Comparison of ENCODE assay signal across 8 cellular contexts in genomic region chr3:187165144-187165543, GRCh38. TPM values are rescaled to one million over a fixed set of nuclear protein-coding genes. Genes with fewer than 3 reads are reported as not detected.
DNase-seq lines count a peak whose midpoint lies in the region; ATAC-seq, FAIRE-seq and TF ChIP-seq lines count a peak whose summit lies in the region.

No MANE protein-coding gene starts in this region.

- no peak overlapping the region for H2AK5ac ChIP-seq in H1 (ENCODE audit: low read depth, low read length)

- peaks cover 3 to 13% (median 7%) of the 10 kb centered on the region in 4 experiments; a peak in 6 of 7 replicates for H3K4me1 ChIP-seq in H1 (replicated peaks in 1 of 4; ENCODE audit: control insufficient read depth in 3 of 4, insufficient read depth in 4 of 4, low read length in 3 of 4)
- H3K4me1 ChIP-seq in vagina = peaks cover 6% of the 10 kb centered on the region

- TF ChIP-seq CTCF in AG09319 (IDR thresholded peaks at IDR 0.05; ENCODE audit: low read depth, low read length) = peak; percentile 62
- peak; percentile 55 for TF ChIP-seq CTCF in GM13977 (IDR thresholded peaks at IDR 0.05; ENCODE audit: extremely low read depth, insufficient read depth, missing control alignments)
- TF ChIP-seq CTCF in H1 (IDR thresholded peaks at IDR 0.05; ENCODE audit: control extremely low read depth in 1 of 3, insufficient read depth in 1 of 3, low read depth in 1 of 3, low read length in 3 of 3) = peak in 2 of 3 experiments; percentile 46 to 64; a peak in 2 of 4 replicates
- TF ChIP-seq CTCF in vagina (IDR thresholded peaks at IDR 0.05) = peak; percentile 56 to 62 (median 58)

- H3K9me3 ChIP-seq in H1 (ENCODE audit: insufficient read depth in 2 of 2, low read depth in 1 of 2, low read length in 1 of 2) = no peaks in the 10 kb centered on the region
- no peaks in the 10 kb centered on the region for H3K9me3 ChIP-seq in vagina

- no peaks in the 10 kb centered on the region for H3K23me2 ChIP-seq in H1 (ENCODE audit: low read depth, low read length)

- no peak overlapping the region for H3K56ac ChIP-seq in H1 (replicated peaks; ENCODE audit: insufficient read length, low read depth, low read length)

- H2BK12ac ChIP-seq in H1 (ENCODE audit: low read depth, low read length) = no peak overlapping the region

- TF ChIP-seq RAD21 in H1 (IDR thresholded peaks at IDR 0.05 in 1 of 2, conservative IDR thresholded peaks at IDR 0.05 in 1 of 2; ENCODE audit: low read depth in 2 of 2, low read length in 2 of 2) = peak; percentile 46 to 49

- CTCF ChIA-PET in H1 (lab: Charles Lee; ENCODE audit: partially characterized antibody) = interaction anchor here (0.6 to 4.1 kb wide), 68 partner anchors 8 to 1588 kb away, joined by 3 to 56 read pairs (median 4); partner anchors contain the start of genes RPL39L and RTP1

- no peak overlapping the region for H2BK20ac ChIP-seq in H1 (ENCODE audit: low read length)

- intact Hi-C loops in vagina (cut with DNase I) = loop anchor here (10.0 kb wide), 1 partner anchor 320 kb away; the partner anchor contains the start of gene ADIPOQ

- TF ChIP-seq EP300 in H1 (IDR thresholded peaks at IDR 0.05; ENCODE audit: borderline replicate concordance in 1 of 2, low read depth in 2 of 2, low read length in 2 of 2) = no peak

- DNase-seq in AG09319 (ENCODE audit: extremely low read depth, low read depth) = no peak
- peak; percentile 49 for DNase-seq in GM13977 (ENCODE audit: low spot score)
- DNase-seq in NCI-H2081 treated with DMSO at 0.1 percent for 48 hours (lab: John Stamatoyannopoulos, UW) = peak; percentile 48
- peak in 3 of 5 experiments; percentile 8 to 73 (median 54) for DNase-seq in T-helper 2 cell
- DNase-seq in H1 (ENCODE audit: low read depth in 1 of 2, low spot score in 2 of 2) = peak in 1 of 2 experiments; percentile 56
- DNase-seq in memory B cell (ENCODE audit: low spot score in 2 of 2) = peak; percentile 42 to 67
- DNase-seq in vagina (ENCODE audit: extremely low spot score in 2 of 2) = no peak

- no peak overlapping the region for H4K91ac ChIP-seq in H1 (replicated peaks; ENCODE audit: insufficient read length, low read length)

- H3K79me1 ChIP-seq in H1 (ENCODE audit: low read depth, low read length) = no peaks in the 10 kb centered on the region; the same call in 1 of the 2 replicates

- H4K8ac ChIP-seq in H1 (ENCODE audit: extremely low read depth, insufficient read depth, low read length) = no peak overlapping the region

- no peak overlapping the region for H2AFZ ChIP-seq in H1 (ENCODE audit: low read length)

- no peak overlapping the region for H3K14ac ChIP-seq in H1 (ENCODE audit: insufficient read length)

- H2BK120ac ChIP-seq in H1 (replicated peaks; ENCODE audit: low read depth, low read length) = no peak overlapping the region

- TF ChIP-seq POLR2A in H1 (IDR thresholded peaks at IDR 0.05; ENCODE audit: control extremely low read depth in 1 of 2, low read depth in 2 of 2, low read length in 2 of 2) (no peak), vagina (IDR thresholded peaks at IDR 0.05) (no peak)

- no peak overlapping the region for H3K18ac ChIP-seq in H1 (ENCODE audit: extremely low read depth, low read length)

- no peak overlapping the region for H2BK5ac ChIP-seq in H1 (ENCODE audit: low read depth, low read length)

- H3K27ac ChIP-seq in H1 (ENCODE audit: low read depth, low read length) (no peak overlapping the region), vagina (no peak overlapping the region)

- peak; percentile 100 for FAIRE-seq in H1 (lab: Jason Lieb, UNC)

- peaks cover 0 to 4% of the 10 kb centered on the region in 2 experiments for H4K20me1 ChIP-seq in H1 (replicated peaks in 1 of 2; ENCODE audit: control insufficient read depth in 1 of 2, insufficient read depth in 2 of 2, low read length in 2 of 2)

- H3K23ac ChIP-seq in H1 (ENCODE audit: insufficient read length) = no peak overlapping the region

- H3K36me3 Mint-ChIP-seq in memory B cell = no peaks in the 10 kb centered on the region

- no peaks in the 10 kb centered on the region for H3K4me1 Mint-ChIP-seq in memory B cell

- H3K4me2 ChIP-seq in H1 (ENCODE audit: insufficient read depth in 1 of 2, low read depth in 2 of 2, low read length in 2 of 2) = peak overlapping the region in 1 of 2 experiments; percentile 12; a peak in 1 of 4 replicates

- in situ Hi-C loops in GM13977 (cut with MboI; ENCODE audit: low pct_unique_long_range_greater_than_20kb, low sequenced_read_pairs, unreplicated experiment) = loop anchor here (10.0 kb wide), 2 partner anchors 50 to 320 kb away; partner anchors contain the start of gene ADIPOQ

- POLR2A ChIA-PET in H1 (lab: Charles Lee; ENCODE audit: partially characterized antibody) = interaction anchor here (0.6 to 1.6 kb wide), 13 partner anchors 15 to 427 kb away, joined by 3 to 5 read pairs (median 3); partner anchors contain the start of gene RPL39L

- WGBS in H1 (ENCODE audit: extremely low coverage in 1 of 2, insufficient coverage in 1 of 2, insufficient read length in 1 of 2, insufficient replicate concordance in 2 of 2, low coverage in 1 of 2, low lambda C conversion rate in 2 of 2, missing lambda C conversion rate in 1 of 2), 2 experiments = 0% methylated on average over 3 of the region's 3 CpGs; no CpG with 5 or more reads in 1 of the 2 experiments

- ATAC-seq in memory B cell (ENCODE audit: low read depth) = peak; percentile 50
- no peak for ATAC-seq in HG03039 (IDR thresholded peaks at IDR 0.05; ENCODE audit: unreplicated experiment)

- peaks cover 0 to 2% of the 10 kb centered on the region in 2 experiments; a peak in 1 of 4 replicates for H3K79me2 ChIP-seq in H1 (ENCODE audit: control insufficient read depth in 1 of 2, insufficient read depth in 2 of 2, low read length in 2 of 2)

- peak overlapping the region in 1 of 4 experiments; percentile 6; a peak in 1 of 8 replicates for H3K4me3 ChIP-seq in H1 (ENCODE audit: extremely low read depth in 1 of 4, insufficient read depth in 2 of 4, low read depth in 3 of 4, low read length in 4 of 4)
- no peak overlapping the region for H3K4me3 ChIP-seq in vagina

- no peak overlapping the region for H3K9ac ChIP-seq in H1 (replicated peaks in 1 of 4; ENCODE audit: extremely low read depth in 1 of 4, low read depth in 3 of 4, low read length in 3 of 4)

- H3K4me3 Mint-ChIP-seq in memory B cell = no peak overlapping the region

- no peaks in the 10 kb centered on the region for H3K27me3 ChIP-seq in H1 (replicated peaks in 1 of 4; ENCODE audit: control insufficient read depth in 3 of 4, extremely low read depth in 1 of 4, insufficient read depth in 3 of 4, low read length in 3 of 4)
- no peaks in the 10 kb centered on the region for H3K27me3 ChIP-seq in vagina

- H4K5ac ChIP-seq in H1 (ENCODE audit: insufficient read length, low read depth, low read length) = peak overlapping the region; percentile 23

- H2BK15ac ChIP-seq in H1 (ENCODE audit: low read length) = no peak overlapping the region

- no peak overlapping the region for H3K27ac Mint-ChIP-seq in memory B cell

- H3K36me3 ChIP-seq in H1 (ENCODE audit: control insufficient read depth in 2 of 4, insufficient read depth in 4 of 4, low read length in 3 of 4) (peaks cover 0 to 22% (median 3%) of the 10 kb centered on the region in 4 experiments; a peak in 2 of 8 replicates), vagina (no peaks in the 10 kb centered on the region)

- no peak overlapping the region for H3K4ac ChIP-seq in H1 (replicated peaks; ENCODE audit: insufficient read length, low read depth, low read length)

- peaks cover 1% of the 10 kb centered on the region for H3K27me3 Mint-ChIP-seq in memory B cell

- H3K9me3 Mint-ChIP-seq in memory B cell = no peaks in the 10 kb centered on the region

TF ChIP-seq in H1, 55 proteins besides CTCF, POLR2A, EP300 and RAD21 (continues in another document):
- TF ChIP-seq TAF1 (IDR thresholded peaks at IDR 0.05; ENCODE audit: low read depth, low read length) (0 out of 2 replicates have a peak, but pooled peaks have one; percentile 17), CEBPB (IDR thresholded peaks at IDR 0.05; ENCODE audit: low read depth, low read length) (peak; percentile 70; the same call in 1 of the 2 replicates), RNF2 (IDR thresholded peaks at IDR 0.05; ENCODE audit: borderline replicate concordance, low read depth, low read length, missing control alignments, poor library complexity, severe bottlenecking) (no peak), HDAC2 (IDR thresholded peaks at IDR 0.05; ENCODE audit: borderline replicate concordance in 1 of 2, low read depth in 2 of 2, low read length in 2 of 2) (no peak)

RNA-seq across cellular contexts. Expression of gene RPL39L, which starts 25.8 kb away (rescaled TPM):
- 67.7 and 77.0 TPM in 2 replicates for total RNA-seq in H1 (2021; fragmentation: NEBNext Ultra II Directional; extraction: Animal tissue kit (Norgen Biotek cat#: 25700))
- 36.8 and 51.8 TPM in 2 replicates for polyA plus RNA-seq in H1 (2011; rRNA removed)
- polyA plus RNA-seq in H1 (2011; cell fraction: cytosol; rRNA removed) = 59.5 TPM
- polyA plus RNA-seq in H1 (2011; cell fraction: nucleus; rRNA removed) = 43.3 TPM
- 96.0 to 139 TPM (median 107 TPM) in 4 replicates for polyA plus RNA-seq in H1 (2012, experiment 1 of 2)
- 131 TPM for polyA plus RNA-seq in H1 (2012, experiment 2 of 2)
- 96.7 TPM for polyA plus RNA-seq in H1 (2013, experiment 1 of 2)
- 93.2 TPM for polyA plus RNA-seq in H1 (2013, experiment 2 of 2)
- 28.6 and 30.4 TPM in 2 replicates for polyA minus RNA-seq in H1 (2011; rRNA and poly(A)+ RNA removed)
- 68.5 TPM for polyA minus RNA-seq in H1 (2011; cell fraction: cytosol; rRNA and poly(A)+ RNA removed)
- polyA minus RNA-seq in H1 (2011; cell fraction: nucleus; rRNA and poly(A)+ RNA removed) = 96.7 TPM
- total RNA-seq in vagina = 10.8 TPM

RNA-seq across cellular contexts. Expression of gene RTP1, which starts 32.1 kb away (rescaled TPM):
- 3.0 and 3.2 TPM in 2 replicates for total RNA-seq in H1 (2021; fragmentation: NEBNext Ultra II Directional; extraction: Animal tissue kit (Norgen Biotek cat#: 25700))
- polyA plus RNA-seq in H1 (2011; rRNA removed) = 2.1 and 2.9 TPM in 2 replicates
- polyA plus RNA-seq in H1 (2011; cell fraction: cytosol; rRNA removed) = 2.6 TPM
- polyA plus RNA-seq in H1 (2011; cell fraction: nucleus; rRNA removed) = 1.6 TPM
- polyA plus RNA-seq in H1 (2012, experiment 1 of 2) = 2.3 to 4.1 TPM (median 3.1 TPM) in 4 replicates
- polyA plus RNA-seq in H1 (2012, experiment 2 of 2) = 1.4 TPM
- polyA plus RNA-seq in H1 (2013, experiment 1 of 2) = 2.9 TPM
- 2.8 TPM for polyA plus RNA-seq in H1 (2013, experiment 2 of 2)
- 1.8 and 2.0 TPM in 2 replicates for polyA minus RNA-seq in H1 (2011; rRNA and poly(A)+ RNA removed)
- 2.9 TPM for polyA minus RNA-seq in H1 (2011; cell fraction: cytosol; rRNA and poly(A)+ RNA removed)
- 2.0 TPM for polyA minus RNA-seq in H1 (2011; cell fraction: nucleus; rRNA and poly(A)+ RNA removed)
- total RNA-seq in vagina = not detected

Comparison
In these comparisons a context has a peak if more than half of its experiments do, and no peak if none do; other contexts are left out.
1. DNase-seq: peak in GM13977 (single experiment), NCI-H2081 treated with DMSO at 0.1 percent for 48 hours (single experiment), T-helper 2 cell (3 of 5) and memory B cell (2 of 2); none in AG09319 (single experiment) and vagina (0 of 2).
2. Peak in every context shown above with its lines, with median percentiles within 50 percentile points of each other: CTCF ChIP-seq.